In genomic region chr16:80260906-80261311, GRCh38 we compare ENCODE assay signal across 16 cellular contexts.
"Had no signal": no experiment of that assay in that cellular context is flagged by ENCODE, and none has a peak within 500 bp of the region (broad histone marks: within the 10 kb centered on the region; RNA-seq: fewer than 3 reads in every experiment).

No MANE protein-coding gene starts in this region.

- H3K4me1 Mint-ChIP-seq: activated B cell treated with CpG ODN at 0.5 μM for 24 hours; activated naive CD4-positive, alpha-beta T cell treated with anti-CD3 and anti-CD28 coated beads, Interleukin-2, amount 10 ng/mL, durations not matched to agents 7 days and 5 days had no signal

- H3K27ac ChIP-seq: dorsolateral prefrontal cortex, gastrocnemius medialis, testis had no signal

- H3K36me3 Mint-ChIP-seq: activated naive CD4-positive, alpha-beta T cell treated with anti-CD3 and anti-CD28 coated beads, Interleukin-2, amount 10 ng/mL, durations not matched to agents 7 days and 5 days; brain; natural killer cell had no signal

- H3K27me3 Mint-ChIP-seq: activated naive CD4-positive, alpha-beta T cell treated with anti-CD3 and anti-CD28 coated beads, Interleukin-2, amount 10 ng/mL, durations not matched to agents 7 days and 5 days; brain had no signal

- H3K27ac Mint-ChIP-seq: activated B cell treated with CpG ODN at 0.5 μM for 24 hours; activated CD4-positive, alpha-beta T cell treated with anti-CD3 and anti-CD28 coated beads, Interleukin-2, amount 10 ng/mL, durations not matched to agents 24 days and 14 days; activated naive CD4-positive, alpha-beta T cell treated with anti-CD3 and anti-CD28 coated beads, Interleukin-2, amount 10 ng/mL, durations not matched to agents 7 days and 5 days; activated T-helper 2 cell treated with anti-CD3 and anti-CD28 coated beads, Interferon-gamma antibody, Interleukin-2, Interleukin-4, amounts not matched to agents 10 μg/mL and 5 μg/mL and 100 μg/mL, durations not matched to agents 14 hours and 24 hours and 36 hours; natural killer cell; stimulated activated naive CD8-positive, alpha-beta T cell treated with anti-CD3 and anti-CD28 coated beads, Interleukin-15, Interleukin-2, amounts not matched to agents 100 ng/mL and 50 ng/mL, for 24 hours; T-helper 1 cell treated with Interleukin-12 subunit alpha and Interleukin-12 subunit beta and Interleukin-4 antibody, amounts not matched to agents 30 μg/mL and 1 μg/mL, for 36 hours had no signal

- H3K4me3 ChIP-seq: dorsolateral prefrontal cortex, gastrocnemius medialis, lung, testis had no signal

- H3K4me2 ChIP-seq: SK-N-SH had no signal

- H3K27me3 ChIP-seq: gastrocnemius medialis, testis had no signal

- H3K36me3 ChIP-seq: gastrocnemius medialis had no signal

- H3K4me1 ChIP-seq: gastrocnemius medialis, testis had no signal

- DNase-seq: activated B cell treated with CpG ODN at 0.5 μM for 24 hours; activated CD4-positive, alpha-beta T cell treated with anti-CD3 and anti-CD28 coated beads, Interleukin-2, amount 10 ng/mL, durations not matched to agents 24 days and 14 days; activated naive CD4-positive, alpha-beta T cell treated with anti-CD3 and anti-CD28 coated beads, Interleukin-2, amount 10 ng/mL, durations not matched to agents 7 days and 5 days; cerebellar nuclear complex; dorsolateral prefrontal cortex; gastrocnemius medialis; natural killer cell; SK-N-SH; stimulated activated CD4-positive, alpha-beta T cell treated with anti-CD3 and anti-CD28 coated beads, Interleukin-15, amount 100 ng/mL, for 24 hours; stimulated activated CD4-positive, alpha-beta T cell treated with anti-CD3 and anti-CD28 coated beads, Interleukin-4, amount 100 ng/mL, for 24 hours; testis had no signal

- H3K9me3 ChIP-seq: gastrocnemius medialis, SK-N-SH, testis had no signal

- ATAC-seq: gastrocnemius medialis, natural killer cell had no signal

- H3K9me2 ChIP-seq: SK-N-SH had no signal

- H3K9me3 Mint-ChIP-seq: activated B cell treated with CpG ODN at 0.5 μM for 24 hours; activated CD4-positive, alpha-beta T cell treated with anti-CD3 and anti-CD28 coated beads, Interleukin-2, amount 10 ng/mL, durations not matched to agents 24 days and 14 days; activated naive CD4-positive, alpha-beta T cell treated with anti-CD3 and anti-CD28 coated beads, Interleukin-2, amount 10 ng/mL, durations not matched to agents 7 days and 5 days; activated T-helper 2 cell treated with anti-CD3 and anti-CD28 coated beads, Interferon-gamma antibody, Interleukin-2, Interleukin-4, amounts not matched to agents 10 μg/mL and 5 μg/mL and 100 μg/mL, durations not matched to agents 14 hours and 24 hours and 36 hours; brain; natural killer cell; stimulated activated naive CD8-positive, alpha-beta T cell treated with anti-CD3 and anti-CD28 coated beads, Interleukin-15, Interleukin-2, amounts not matched to agents 100 ng/mL and 50 ng/mL, for 24 hours; T-helper 1 cell treated with Interleukin-12 subunit alpha and Interleukin-12 subunit beta and Interleukin-4 antibody, amounts not matched to agents 30 μg/mL and 1 μg/mL, for 36 hours had no signal

- H3K4me3 Mint-ChIP-seq: activated B cell treated with CpG ODN at 0.5 μM for 24 hours; activated CD4-positive, alpha-beta T cell treated with anti-CD3 and anti-CD28 coated beads, Interleukin-2, amount 10 ng/mL, durations not matched to agents 24 days and 14 days; activated naive CD4-positive, alpha-beta T cell treated with anti-CD3 and anti-CD28 coated beads, Interleukin-2, amount 10 ng/mL, durations not matched to agents 7 days and 5 days; brain; natural killer cell; stimulated activated naive CD8-positive, alpha-beta T cell treated with anti-CD3 and anti-CD28 coated beads, Interleukin-15, Interleukin-2, amounts not matched to agents 100 ng/mL and 50 ng/mL, for 24 hours; T-helper 1 cell treated with Interleukin-12 subunit alpha and Interleukin-12 subunit beta and Interleukin-4 antibody, amounts not matched to agents 30 μg/mL and 1 μg/mL, for 36 hours had no signal
